ENCODE assay signal across 29 cellular contexts in genomic region chr11:1959786-1960185, GRCh38. TPM values are rescaled to one million over a fixed set of nuclear protein-coding genes. Genes with fewer than 3 reads are reported as not detected.
DNase-seq lines count a peak whose midpoint lies in the region; ATAC-seq, FAIRE-seq and TF ChIP-seq lines count a peak whose summit lies in the region.
"Had no signal": no experiment of that assay in that cellular context is flagged by ENCODE, and none has a peak within 500 bp of the region (broad histone marks: within the 10 kb centered on the region; RNA-seq: fewer than 3 reads in every experiment).

No MANE protein-coding gene starts in this region.

- DNase-seq in activated CD4-positive, alpha-beta T cell treated with anti-CD3 and anti-CD28 coated beads, Interleukin-2, amount 10 ng/mL, durations not matched to agents 24 days and 14 days = peak; percentile 11
- no peak for DNase-seq in activated CD4-positive, alpha-beta T cell treated with anti-CD3 and anti-CD28 coated beads for 1 hour
- DNase-seq in cardiac septum (ENCODE audit: low spot score) = peak; percentile 27
- no peak for DNase-seq in left cardiac atrium
- peak in 4 of 6 donors; percentile 0 to 32 (median 17) for DNase-seq in pancreas
- DNase-seq in aorta = peak; percentile 2 to 26
- DNase-seq in HUDEP-2 (lab: John Stamatoyannopoulos, UW; ENCODE audit: unreplicated experiment in 76 of 76) = no peak
- DNase-seq in D721Med (ENCODE audit: insufficient read length, low spot score) = no peak
- DNase-seq: GM23248, H9, Kasumi-1, NCI-H1092 treated with DMSO at 0.1 percent for 48 hours, NCI-H1436, NCI-H187, NCI-H2081 treated with DMSO at 0.1 percent for 48 hours, NCI-H2171, NCI-H226, NCI-H510A, NCI-H69, SIG-M5 had no signal

- no peaks in the 10 kb centered on the region for H3K36me3 ChIP-seq in pancreas
- H3K36me3 ChIP-seq in aorta (ENCODE audit: control insufficient read depth in 1 of 2, insufficient read depth in 2 of 2, low read length in 1 of 2) = no peaks in the 10 kb centered on the region

- FAIRE-seq in pancreas (lab: Jason Lieb, UNC) = no peak
- FAIRE-seq in D721Med (lab: Jason Lieb, UNC) = no peak
- FAIRE-seq: GM18507, K562 had no signal

- TF ChIP-seq CTCF in pancreas (IDR thresholded peaks at IDR 0.05) (no peak), D721Med (IDR thresholded peaks at IDR 0.05; ENCODE audit: insufficient read depth, missing control alignments) (no peak)

- WGBS in pancreas, 2 donors = 83% methylated on average over 5 of the region's 17 CpGs; no CpG with 5 or more reads in 1 of the 2 donors
- 67 to 89% methylated on average over 1 to 7 of the region's 17 CpGs for WGBS in aorta, 2 donors

- H3K4me3 Mint-ChIP-seq in activated CD4-positive, alpha-beta T cell treated with anti-CD3 and anti-CD28 coated beads, Interleukin-2, amount 10 ng/mL, durations not matched to agents 24 days and 14 days = no peak overlapping the region
- H3K4me3 Mint-ChIP-seq: H9 had no signal

- intact Hi-C loops in activated CD4-positive, alpha-beta T cell treated with anti-CD3 and anti-CD28 coated beads, Interleukin-2, amount 10 ng/mL, durations not matched to agents 24 days and 14 days (cut with micrococcal nuclease) = no loop called here
- intact Hi-C loops in cardiac septum (cut with DNase I) (no loop called here), left cardiac atrium (cut with DNase I) (no loop called here), pancreas (cut with DNase I) (no loop called here), aorta (cut with DNase I) (no loop called here)

- no peaks in the 10 kb centered on the region for H3K27me3 ChIP-seq in pancreas
- no peaks in the 10 kb centered on the region for H3K27me3 ChIP-seq in aorta (ENCODE audit: control insufficient read depth in 1 of 2, insufficient read depth in 2 of 2, low read length in 1 of 2)

- H3K4me1 Mint-ChIP-seq in activated CD4-positive, alpha-beta T cell treated with anti-CD3 and anti-CD28 coated beads, Interleukin-2, amount 10 ng/mL, durations not matched to agents 24 days and 14 days = no peaks in the 10 kb centered on the region
- H3K4me1 Mint-ChIP-seq: H9 had no signal

- no peaks in the 10 kb centered on the region for H3K9me3 Mint-ChIP-seq in activated CD4-positive, alpha-beta T cell treated with anti-CD3 and anti-CD28 coated beads, Interleukin-2, amount 10 ng/mL, durations not matched to agents 24 days and 14 days
- H3K9me3 Mint-ChIP-seq: H9 had no signal

- H3K9me3 ChIP-seq in pancreas (no peaks in the 10 kb centered on the region), aorta (ENCODE audit: control insufficient read depth, low read length) (no peaks in the 10 kb centered on the region)

- ATAC-seq in left cardiac atrium = no peak
- no peak for ATAC-seq in pancreas
- no peak for ATAC-seq in aorta (ENCODE audit: low FRiP score)
- ATAC-seq: K562 had no signal

- H3K27me3 Mint-ChIP-seq in activated CD4-positive, alpha-beta T cell treated with anti-CD3 and anti-CD28 coated beads, Interleukin-2, amount 10 ng/mL, durations not matched to agents 24 days and 14 days = no peaks in the 10 kb centered on the region

- no peaks in the 10 kb centered on the region for H3K36me3 Mint-ChIP-seq in activated CD4-positive, alpha-beta T cell treated with anti-CD3 and anti-CD28 coated beads, Interleukin-2, amount 10 ng/mL, durations not matched to agents 24 days and 14 days (ENCODE audit: low read depth)

- no peak overlapping the region for H3K4me3 ChIP-seq in pancreas
- no peak overlapping the region for H3K4me3 ChIP-seq in aorta (ENCODE audit: low read length in 2 of 2)
- H3K4me3 ChIP-seq: GM23248, K562 had no signal

- H3K27ac ChIP-seq in pancreas (no peak overlapping the region), aorta (ENCODE audit: low read depth in 1 of 2, low read length in 2 of 2) (no peak overlapping the region)
- H3K27ac ChIP-seq: GM23248, RWPE1 had no signal

- H3K27ac Mint-ChIP-seq in activated CD4-positive, alpha-beta T cell treated with anti-CD3 and anti-CD28 coated beads, Interleukin-2, amount 10 ng/mL, durations not matched to agents 24 days and 14 days = no peak overlapping the region
- H3K27ac Mint-ChIP-seq: H9 had no signal

- H3K4me1 ChIP-seq in pancreas (no peaks in the 10 kb centered on the region), aorta (ENCODE audit: control insufficient read depth in 1 of 2, insufficient read depth in 2 of 2, low read length in 2 of 2) (no peaks in the 10 kb centered on the region)

RNA-seq across cellular contexts. Expression of gene MRPL23, which starts 12.7 kb away (rescaled TPM):
- total RNA-seq in activated CD4-positive, alpha-beta T cell treated with anti-CD3 and anti-CD28 coated beads, Interleukin-2, amount 10 ng/mL, durations not matched to agents 24 days and 14 days = 77.1 and 78.1 TPM in 2 replicates
- total RNA-seq in cardiac septum (85.0 TPM), left cardiac atrium (10 to 100 TPM; 42.8 to 77.1 TPM), pancreas (10 to 100 TPM; 16.7 to 58.1 (median 31.5) TPM), aorta (10 to 100 TPM; 23.4 to 43.9 TPM)
- polyA plus RNA-seq in pancreas (10 to 100 TPM; 79.3 to 92.1 TPM), aorta (100 to 1,000 TPM in 1 of 2 donors, 10 to 100 TPM in 1; 82.3 to 143 TPM)

RNA-seq across cellular contexts. Expression of gene H19, which starts 37.9 kb away (rescaled TPM):
- total RNA-seq in activated CD4-positive, alpha-beta T cell treated with anti-CD3 and anti-CD28 coated beads, Interleukin-2, amount 10 ng/mL, durations not matched to agents 24 days and 14 days = not detected in 2 replicates
- total RNA-seq in cardiac septum (656 TPM), left cardiac atrium (100 to 1,000 TPM; 390 to 610 TPM), pancreas (100 to 1,000 TPM in 5 of 6 donors, 10 to 100 TPM in 1; 69.5 to 532 (median 190) TPM), aorta (1,000 to 10,000 TPM in 1 of 2 donors, 100 to 1,000 TPM in 1; 318 to 1,787 TPM)
- polyA plus RNA-seq in pancreas (100 to 1,000 TPM; 809 to 814 TPM), aorta (10 to 100 TPM in 1 of 2 donors, 1 to 10 TPM in 1; 4.5 to 18.0 TPM)
- polyA plus RNA-seq: GM23248 had no signal

RNA-seq across cellular contexts. Expression of gene TNNT3, which starts 40.3 kb away (rescaled TPM):
- total RNA-seq in activated CD4-positive, alpha-beta T cell treated with anti-CD3 and anti-CD28 coated beads, Interleukin-2, amount 10 ng/mL, durations not matched to agents 24 days and 14 days = 1.1 and 1.2 TPM in 2 replicates
- total RNA-seq in cardiac septum (41.5 TPM), left cardiac atrium (10 to 100 TPM; 11.7 to 28.5 TPM), pancreas (1 to 10 TPM in 2 of 6 donors, under 1 TPM in 4; 0.24 to 2.0 (median 0.70) TPM), aorta (10 to 100 TPM in 1 of 2 donors, 1 to 10 TPM in 1; 8.8 to 54.3 TPM)
- polyA plus RNA-seq in pancreas (1 to 10 TPM; 3.1 to 6.6 TPM), aorta (1 to 10 TPM; 3.4 to 3.9 TPM)
- total RNA-seq: A172, Daoy, G401, GM23248, H9, HT1080, K562, M059J had no signal
- polyA plus RNA-seq: BJ, GM23248 had no signal

Comparison
In these comparisons a context has a peak if more than half of its experiments do, and no peak if none do; other contexts are left out.
1. DNase-seq: peak in activated CD4-positive, alpha-beta T cell treated with anti-CD3 and anti-CD28 coated beads, Interleukin-2, amount 10 ng/mL, durations not matched to agents 24 days and 14 days (single experiment), cardiac septum (single experiment), pancreas (4 of 6) and aorta (2 of 2); none in activated CD4-positive, alpha-beta T cell treated with anti-CD3 and anti-CD28 coated beads for 1 hour (single experiment), left cardiac atrium (single experiment), HUDEP-2 (0 of 76) and D721Med (single experiment).
2. RNA of gene H19, which starts 37.9 kb away (total RNA-seq): 318 to 1,787 TPM in aorta, 656 TPM in cardiac septum (single experiment), 390 to 610 TPM in left cardiac atrium and 69.5 to 532 TPM in pancreas; not detected in activated CD4-positive, alpha-beta T cell treated with anti-CD3 and anti-CD28 coated beads, Interleukin-2, amount 10 ng/mL, durations not matched to agents 24 days and 14 days; every median in the first group is over 10 times any median in the second.